9 cellular contexts compared by ENCODE assay signal in the genomic region with DNA sequence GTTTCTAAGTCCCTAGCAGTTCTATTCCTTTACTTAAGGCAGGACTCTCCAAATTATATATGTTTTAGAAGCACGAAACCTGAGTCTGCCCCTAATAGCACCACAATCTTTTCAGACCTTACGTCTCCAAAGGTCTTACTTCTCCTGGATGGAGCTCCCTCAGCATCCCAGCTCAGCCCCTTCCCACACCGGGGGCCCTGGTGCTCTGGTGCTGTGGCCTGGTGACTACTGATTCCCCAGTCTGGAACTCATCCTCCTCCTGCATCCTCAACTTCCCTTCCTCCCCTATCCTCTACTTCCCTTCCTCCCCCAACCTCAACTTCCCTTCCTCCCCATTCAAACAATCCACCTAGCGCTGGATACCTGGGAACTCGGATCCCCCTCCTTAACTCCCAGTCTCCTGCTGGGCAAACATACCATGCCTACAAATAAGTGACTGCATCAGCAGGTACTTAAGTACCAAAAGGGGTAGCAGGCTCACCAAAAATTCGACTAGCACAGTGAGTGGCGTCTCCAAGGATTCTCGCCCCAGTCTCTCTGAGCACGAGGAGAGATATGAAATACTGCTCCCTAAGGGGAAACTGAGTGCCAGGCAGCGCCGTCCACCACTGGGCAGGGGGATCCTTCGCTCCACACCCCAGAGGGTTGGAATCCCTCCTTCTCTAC. TPM values are rescaled to one million over a fixed set of nuclear protein-coding genes. Genes with fewer than 3 reads are reported as not detected.
DNase-seq lines count a peak whose midpoint lies in the region; ATAC-seq and TF ChIP-seq lines count a peak whose summit lies in the region.
"Had no signal": no experiment of that assay in that cellular context is flagged by ENCODE, and none has a peak within 500 bp of the region (broad histone marks: within the 10 kb centered on the region; RNA-seq: fewer than 3 reads in every experiment).

No MANE protein-coding gene starts in this region.

- peak overlapping the region; percentile 36 to 61 (median 49) for H3K4me3 Mint-ChIP-seq in T-cell

- 52% methylated on average over 12 of the region's 12 CpGs for WGBS in smooth muscle cell (ENCODE audit: low lambda C conversion rate)

- H3K27me3 ChIP-seq in smooth muscle cell (ENCODE audit: low read depth) (peaks cover 59% of the 10 kb centered on the region), upper lobe of right lung (peaks cover 43% of the 10 kb centered on the region)

- no peaks in the 10 kb centered on the region for H3K9me3 ChIP-seq in iPS-18c (ENCODE audit: control insufficient read depth, insufficient read depth, low read length)
- H3K9me3 ChIP-seq in smooth muscle cell (replicated peaks; ENCODE audit: low read depth), result no peaks in the 10 kb centered on the region
- no peaks in the 10 kb centered on the region for H3K9me3 ChIP-seq in upper lobe of right lung

- H3K4me3 ChIP-seq in iPS-18c (ENCODE audit: insufficient read depth, low read depth, low read length) (peak overlapping the region; percentile 51), smooth muscle cell (peak overlapping the region; percentile 54), upper lobe of right lung (no peak overlapping the region)

- CTCF ChIA-PET in T-cell (lab: Charles Lee), result no interaction called here

- POLR2A ChIA-PET in T-cell (lab: Charles Lee), result no interaction called here

- no peak overlapping the region for H3K9ac ChIP-seq in smooth muscle cell (ENCODE audit: low read depth)

- H3K79me2 ChIP-seq in smooth muscle cell (ENCODE audit: low read depth), result no peaks in the 10 kb centered on the region

- peaks cover 2 to 11% (median 6%) of the 10 kb centered on the region in 3 donors for H3K4me1 Mint-ChIP-seq in T-cell

- ATAC-seq in T-cell (replicated peaks in 1 of 4) (no peak), upper lobe of right lung (no peak)

- H3K9me3 Mint-ChIP-seq in T-cell, result no peaks in the 10 kb centered on the region

- H3K27me3 Mint-ChIP-seq in T-cell, result peaks cover 37 to 54% of the 10 kb centered on the region in 2 donors

- no peak overlapping the region for H3K27ac Mint-ChIP-seq in T-cell

- no peak overlapping the region for H3K27ac ChIP-seq in smooth muscle cell (ENCODE audit: low read depth)
- no peak overlapping the region for H3K27ac ChIP-seq in upper lobe of right lung

- no peaks in the 10 kb centered on the region for H3K36me3 Mint-ChIP-seq in T-cell

- H3K4me1 ChIP-seq in smooth muscle cell (ENCODE audit: low read depth) (peaks cover 21% of the 10 kb centered on the region), upper lobe of right lung (peaks cover 5% of the 10 kb centered on the region)

- H3K36me3 ChIP-seq in smooth muscle cell (ENCODE audit: low read depth) (no peaks in the 10 kb centered on the region), upper lobe of right lung (no peaks in the 10 kb centered on the region)

- intact Hi-C loops in upper lobe of right lung (cut with DNase I), result no loop called here

- peaks cover 7% of the 10 kb centered on the region for H3F3A ChIP-seq in smooth muscle cell (ENCODE audit: low read depth)

- H2AFZ ChIP-seq in smooth muscle cell (ENCODE audit: low read depth), result no peak overlapping the region

- DNase-seq in NCI-H510A treated with DMSO at 0.1 percent for 48 hours (lab: John Stamatoyannopoulos, UW) (peak; percentile 12), NCI-H510A (lab: John Stamatoyannopoulos, UW) (no peak), T-cell (no peak), smooth muscle cell (lab: John Stamatoyannopoulos, UW; ENCODE audit: unreplicated experiment) (no peak), upper lobe of right lung (no peak), NCI-H524 treated with DMSO at 0.1 percent for 48 hours (lab: John Stamatoyannopoulos, UW) (no peak), NCI-H748 (lab: John Stamatoyannopoulos, UW; ENCODE audit: unreplicated experiment) (no peak)

- TF ChIP-seq CTCF in smooth muscle cell (IDR thresholded peaks at IDR 0.05; ENCODE audit: borderline replicate concordance, insufficient read depth, poor library complexity, severe bottlenecking) (no peak), upper lobe of right lung (IDR thresholded peaks at IDR 0.05) (no peak)

- H3K4me2 ChIP-seq in smooth muscle cell, result peak overlapping the region; percentile 94

- no peaks in the 10 kb centered on the region for H4K20me1 ChIP-seq in smooth muscle cell (ENCODE audit: low read depth)

RNA-seq across cellular contexts. Expression of a gene that starts 0.8 kb away (rescaled TPM):
- total RNA-seq in T-cell (not detected), smooth muscle cell (7.9 and 9.4 TPM in 2 replicates), upper lobe of right lung (0.87 TPM)
- polyA plus RNA-seq in smooth muscle cell, result 2.1 and 2.9 TPM in 2 replicates
- total RNA-seq: omental fat pad had no signal

RNA-seq across cellular contexts. Expression of a gene that starts 30.9 kb away (rescaled TPM):
- 1 to 10 TPM; 2.0 to 8.2 (median 5.2) TPM for total RNA-seq in T-cell
- 24.6 and 25.3 TPM in 2 replicates for total RNA-seq in smooth muscle cell
- 29.0 and 31.9 TPM in 2 replicates for polyA plus RNA-seq in smooth muscle cell
- total RNA-seq in upper lobe of right lung, result 13.7 TPM
